Comparison of ENCODE assay signal across 2 cellular contexts in the genomic region with DNA sequence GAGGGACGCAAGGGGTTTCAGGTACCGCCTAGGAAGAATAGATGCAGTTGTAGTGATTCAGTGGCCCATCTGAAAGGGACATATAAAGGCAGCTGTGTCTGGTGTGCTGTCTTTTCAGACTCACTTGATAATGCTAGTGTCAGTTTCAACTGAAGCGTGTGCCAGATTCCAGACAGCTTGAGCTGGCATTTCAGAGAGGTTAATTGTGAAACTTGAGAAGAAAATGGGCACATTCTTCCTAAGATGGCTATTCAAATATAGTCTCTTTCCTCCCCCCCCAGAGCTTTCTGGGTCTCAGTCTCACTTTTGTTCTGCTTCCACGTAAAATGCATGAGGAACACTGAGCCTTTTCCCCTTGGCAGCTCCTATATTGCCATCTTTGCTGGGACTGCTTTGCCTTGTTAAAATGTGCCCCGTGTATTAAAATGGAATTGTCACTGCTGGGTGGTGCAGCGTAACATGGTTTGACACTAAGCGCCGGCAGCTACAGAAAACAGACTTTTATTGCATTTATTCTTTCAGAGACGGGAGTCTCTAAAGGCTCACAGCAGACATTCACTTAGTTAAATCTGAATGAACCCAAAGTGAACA.
TF ChIP-seq lines count a peak whose summit lies in the region.

No MANE protein-coding gene starts in this region.

TF ChIP-seq in IMR-90, 13 proteins besides CTCF, POLR2A, EP300 and RAD21:
- TF ChIP-seq, protein P1, sequence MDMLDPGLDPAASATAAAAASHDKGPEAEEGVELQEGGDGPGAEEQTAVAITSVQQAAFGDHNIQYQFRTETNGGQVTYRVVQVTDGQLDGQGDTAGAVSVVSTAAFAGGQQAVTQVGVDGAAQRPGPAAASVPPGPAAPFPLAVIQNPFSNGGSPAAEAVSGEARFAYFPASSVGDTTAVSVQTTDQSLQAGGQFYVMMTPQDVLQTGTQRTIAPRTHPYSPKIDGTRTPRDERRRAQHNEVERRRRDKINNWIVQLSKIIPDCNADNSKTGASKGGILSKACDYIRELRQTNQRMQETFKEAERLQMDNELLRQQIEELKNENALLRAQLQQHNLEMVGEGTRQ (IDR thresholded peaks at IDR 0.05; ENCODE audit: low read depth, low read length), result no peak
- TF ChIP-seq CHD1 (IDR thresholded peaks at IDR 0.05; ENCODE audit: low read depth, low read length) (no peak), FOS (IDR thresholded peaks at IDR 0.05; ENCODE audit: low read depth, low read length) (no peak), CEBPB (IDR thresholded peaks at IDR 0.05; ENCODE audit: low read depth, low read length) (no peak), RCOR1 (IDR thresholded peaks at IDR 0.05; ENCODE audit: insufficient replicate concordance, low read length) (no peak), SMC3 (IDR thresholded peaks at IDR 0.05; ENCODE audit: low read depth, low read length) (no peak)

TF ChIP-seq in SK-N-SH, 30 proteins besides CTCF, POLR2A, EP300 and RAD21:
- TF ChIP-seq, protein P2, sequence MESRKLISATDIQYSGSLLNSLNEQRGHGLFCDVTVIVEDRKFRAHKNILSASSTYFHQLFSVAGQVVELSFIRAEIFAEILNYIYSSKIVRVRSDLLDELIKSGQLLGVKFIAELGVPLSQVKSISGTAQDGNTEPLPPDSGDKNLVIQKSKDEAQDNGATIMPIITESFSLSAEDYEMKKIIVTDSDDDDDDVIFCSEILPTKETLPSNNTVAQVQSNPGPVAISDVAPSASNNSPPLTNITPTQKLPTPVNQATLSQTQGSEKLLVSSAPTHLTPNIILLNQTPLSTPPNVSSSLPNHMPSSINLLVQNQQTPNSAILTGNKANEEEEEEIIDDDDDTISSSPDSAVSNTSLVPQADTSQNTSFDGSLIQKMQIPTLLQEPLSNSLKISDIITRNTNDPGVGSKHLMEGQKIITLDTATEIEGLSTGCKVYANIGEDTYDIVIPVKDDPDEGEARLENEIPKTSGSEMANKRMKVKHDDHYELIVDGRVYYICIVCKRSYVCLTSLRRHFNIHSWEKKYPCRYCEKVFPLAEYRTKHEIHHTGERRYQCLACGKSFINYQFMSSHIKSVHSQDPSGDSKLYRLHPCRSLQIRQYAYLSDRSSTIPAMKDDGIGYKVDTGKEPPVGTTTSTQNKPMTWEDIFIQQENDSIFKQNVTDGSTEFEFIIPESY (IDR thresholded peaks at IDR 0.05; ENCODE audit: borderline replicate concordance, low read depth), result no peak
- no peak for TF ChIP-seq ELF1 (IDR thresholded peaks at IDR 0.05)
- TF ChIP-seq TCF12 (IDR thresholded peaks at IDR 0.05), result peak; percentile 64
- TF ChIP-seq GABPA (IDR thresholded peaks at IDR 0.05; ENCODE audit: low read depth), result no peak
- no peak for TF ChIP-seq RCOR1 (IDR thresholded peaks at IDR 0.05; ENCODE audit: low read length)
- TF ChIP-seq, protein P3, sequence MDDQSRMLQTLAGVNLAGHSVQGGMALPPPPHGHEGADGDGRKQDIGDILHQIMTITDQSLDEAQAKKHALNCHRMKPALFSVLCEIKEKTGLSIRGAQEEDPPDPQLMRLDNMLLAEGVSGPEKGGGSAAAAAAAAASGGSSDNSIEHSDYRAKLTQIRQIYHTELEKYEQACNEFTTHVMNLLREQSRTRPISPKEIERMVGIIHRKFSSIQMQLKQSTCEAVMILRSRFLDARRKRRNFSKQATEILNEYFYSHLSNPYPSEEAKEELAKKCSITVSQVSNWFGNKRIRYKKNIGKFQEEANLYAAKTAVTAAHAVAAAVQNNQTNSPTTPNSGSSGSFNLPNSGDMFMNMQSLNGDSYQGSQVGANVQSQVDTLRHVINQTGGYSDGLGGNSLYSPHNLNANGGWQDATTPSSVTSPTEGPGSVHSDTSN (IDR thresholded peaks at IDR 0.05), result peak; percentile 47
- TF ChIP-seq RFX5 (IDR thresholded peaks at IDR 0.05; ENCODE audit: low read length), result no peak
- no peak; the same call in 1 of the 2 replicates for TF ChIP-seq POLR2AphosphoS5 (IDR thresholded peaks at IDR 0.05; ENCODE audit: low read depth, low read length)
- peak; percentile 47 for TF ChIP-seq NFIC (IDR thresholded peaks at IDR 0.05; ENCODE audit: borderline replicate concordance)
- no peak for TF ChIP-seq FOXJ3 (CRISPR knock-in tag; IDR thresholded peaks at IDR 0.05)
